Comparison of ENCODE assay signal across 1 cellular context in genomic region chr17:46770818-46771600, GRCh38.
TF ChIP-seq lines count a peak whose summit lies in the region.

No MANE protein-coding gene starts in this region.

TF ChIP-seq in HepG2, 621 proteins besides CTCF, POLR2A, EP300 and RAD21 (continued from another document):
- TF ChIP-seq MLXIP (CRISPR knock-in tag; IDR thresholded peaks at IDR 0.05; ENCODE audit: borderline replicate concordance) (peak; percentile 87; the same call in 1 of the 2 replicates), ZNF782 (CRISPR knock-in tag; IDR thresholded peaks at IDR 0.05; ENCODE audit: borderline replicate concordance) (no peak), ATF4 (CRISPR knock-in tag; IDR thresholded peaks at IDR 0.05) (no peak), TEAD2 (CRISPR knock-in tag; IDR thresholded peaks at IDR 0.05) (peak; percentile 48; the same call in 1 of the 2 replicates), ZNF589 (CRISPR knock-in tag; conservative IDR thresholded peaks at IDR 0.05) (peak; percentile 60; the same call in 1 of the 2 replicates), MBNL3 (CRISPR knock-in tag; conservative IDR thresholded peaks at IDR 0.05) (no peak), ZNF569 (CRISPR knock-in tag; IDR thresholded peaks at IDR 0.05; ENCODE audit: borderline replicate concordance) (peak; percentile 74; the same call in 1 of the 2 replicates), SOX5 (CRISPR knock-in tag; IDR thresholded peaks at IDR 0.05; ENCODE audit: borderline replicate concordance) (0 out of 2 replicates have a peak, but pooled peaks have one; percentile 3), ASH2L (IDR thresholded peaks at IDR 0.05; ENCODE audit: insufficient read length, low read depth, low read length) (peak; percentile 30), ZNF124 (CRISPR knock-in tag; IDR thresholded peaks at IDR 0.05) (no peak), FOXM1 (CRISPR knock-in tag; IDR thresholded peaks at IDR 0.05) (no peak), ZMYM2 (CRISPR knock-in tag; IDR thresholded peaks at IDR 0.05) (0 out of 2 replicates have a peak, but pooled peaks have one; percentile 53), THAP8 (CRISPR knock-in tag; IDR thresholded peaks at IDR 0.05; ENCODE audit: borderline replicate concordance) (no peak), ZNF773 (CRISPR knock-in tag; IDR thresholded peaks at IDR 0.05; ENCODE audit: borderline replicate concordance) (no peak; the same call in 1 of the 2 replicates), ZNF501 (CRISPR knock-in tag; IDR thresholded peaks at IDR 0.05) (peak; percentile 51), MTERF4 (CRISPR knock-in tag; IDR thresholded peaks at IDR 0.05) (0 out of 2 replicates have a peak, but pooled peaks have one; percentile 43), ZNF503 (CRISPR knock-in tag; IDR thresholded peaks at IDR 0.05) (peak; percentile 32; the same call in 1 of the 2 replicates)
